ENCODE assay signal across 8 cellular contexts in the genomic region with DNA sequence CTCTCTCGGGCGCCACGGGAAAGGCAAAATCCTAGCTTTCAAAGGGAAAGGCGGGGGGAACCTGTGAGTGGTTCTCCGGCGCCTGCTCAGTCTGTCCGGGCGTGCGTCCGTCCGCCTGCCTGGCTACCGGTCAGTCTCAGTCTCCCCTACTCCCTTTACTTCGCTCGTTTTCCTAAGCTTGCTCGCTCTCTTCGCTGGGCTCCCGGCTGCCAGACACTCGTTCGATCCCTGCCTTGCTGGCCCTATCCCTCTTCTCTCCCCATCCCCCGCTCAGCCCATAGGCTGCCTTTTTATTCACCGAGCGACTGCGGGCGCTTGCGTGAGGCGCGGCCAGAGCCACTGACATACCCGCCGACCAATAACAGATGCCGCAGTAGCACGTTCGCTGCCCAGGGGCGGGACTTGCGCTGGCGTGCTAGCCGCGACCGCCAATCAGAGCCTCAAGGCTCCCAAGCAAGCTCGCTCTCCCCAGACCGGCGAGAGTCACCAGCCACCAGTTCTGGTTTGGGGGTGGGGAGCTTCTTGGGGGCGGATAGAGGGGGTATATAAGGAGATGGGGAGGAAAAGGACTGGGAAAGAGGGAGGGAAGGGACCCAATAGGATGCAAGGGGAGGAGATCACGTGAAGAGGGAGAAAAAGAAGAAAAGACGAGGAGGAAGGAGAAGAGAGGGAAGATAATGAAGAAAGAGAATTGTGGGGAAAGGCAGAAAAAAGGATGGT. TPM values are rescaled to one million over a fixed set of nuclear protein-coding genes. Genes with fewer than 3 reads are reported as not detected.
DNase-seq lines count a peak whose midpoint lies in the region; ATAC-seq and TF ChIP-seq lines count a peak whose summit lies in the region.

No MANE protein-coding gene starts in this region.

- no peak for TF ChIP-seq CTCF in glutamatergic neuron (IDR thresholded peaks at IDR 0.05; ENCODE audit: partially characterized antibody, unreplicated experiment)
- no peak for TF ChIP-seq CTCF in omental fat pad (IDR thresholded peaks at IDR 0.05)
- no peak for TF ChIP-seq CTCF in testis (IDR thresholded peaks at IDR 0.05)

- no peaks in the 10 kb centered on the region for H3K9me3 ChIP-seq in testis

- no peaks in the 10 kb centered on the region for H3K4me1 ChIP-seq in testis

- H3K36me3 Mint-ChIP-seq in activated naive CD8-positive, alpha-beta T cell treated with anti-CD3 and anti-CD28 coated beads for 36 hours = peaks cover 2% of the 10 kb centered on the region
- no peaks in the 10 kb centered on the region for H3K36me3 Mint-ChIP-seq in glutamatergic neuron (ENCODE audit: unreplicated experiment)

- no peaks in the 10 kb centered on the region for H3K27me3 ChIP-seq in testis

- no peaks in the 10 kb centered on the region for H3K36me3 ChIP-seq in testis (ENCODE audit: low read depth, missing control alignments)

- peak overlapping the region; percentile 98 for H3K4me3 Mint-ChIP-seq in activated naive CD8-positive, alpha-beta T cell treated with anti-CD3 and anti-CD28 coated beads for 36 hours
- peak overlapping the region; percentile 93 for H3K4me3 Mint-ChIP-seq in glutamatergic neuron (ENCODE audit: unreplicated experiment)

- H3K27me3 Mint-ChIP-seq in activated naive CD8-positive, alpha-beta T cell treated with anti-CD3 and anti-CD28 coated beads for 36 hours = no peaks in the 10 kb centered on the region
- no peaks in the 10 kb centered on the region for H3K27me3 Mint-ChIP-seq in glutamatergic neuron (ENCODE audit: unreplicated experiment)

- intact Hi-C loops in testis (cut with DNase I; ENCODE audit: low total_unique reads) = no loop called here

- peak; percentile 97 for ATAC-seq in HG02588 (IDR thresholded peaks at IDR 0.05; ENCODE audit: unreplicated experiment)
- peak; percentile 94 for ATAC-seq in omental fat pad (ENCODE audit: low FRiP score)

- 0 to 3% methylated on average over 3 to 27 of the region's 44 CpGs for WGBS in testis, 2 donors

- H3K4me3 ChIP-seq in GM08714 (ENCODE audit: low read length) (peak overlapping the region; percentile 95; the same call in 1 of the 2 replicates), testis (peak overlapping the region; percentile 57 to 72)

- TF ChIP-seq POLR2A in testis (IDR thresholded peaks at IDR 0.05) = peak; percentile 25

- no peaks in the 10 kb centered on the region for H3K9me3 Mint-ChIP-seq in activated naive CD8-positive, alpha-beta T cell treated with anti-CD3 and anti-CD28 coated beads for 36 hours
- H3K9me3 Mint-ChIP-seq in glutamatergic neuron (ENCODE audit: unreplicated experiment) = peaks cover 23% of the 10 kb centered on the region

- peak overlapping the region; percentile 88 to 89 for H3K27ac ChIP-seq in testis

- peak overlapping the region; percentile 98 for H3K27ac Mint-ChIP-seq in activated naive CD8-positive, alpha-beta T cell treated with anti-CD3 and anti-CD28 coated beads for 36 hours
- H3K27ac Mint-ChIP-seq in glutamatergic neuron (ENCODE audit: unreplicated experiment) = peak overlapping the region; percentile 96

- DNase-seq in NCI-H1092 treated with DMSO at 0.1 percent for 48 hours (lab: John Stamatoyannopoulos, UW) = peak; percentile 94
- DNase-seq in SKM-1 (lab: John Stamatoyannopoulos, UW; ENCODE audit: unreplicated experiment) = peak; percentile 42
- peak; percentile 86 for DNase-seq in activated naive CD8-positive, alpha-beta T cell treated with anti-CD3 and anti-CD28 coated beads for 36 hours
- peak; percentile 84 for DNase-seq in glutamatergic neuron
- peak; percentile 55 for DNase-seq in omental fat pad (ENCODE audit: low spot score)
- peak; percentile 95 for DNase-seq in testis

- H3K4me1 Mint-ChIP-seq in activated naive CD8-positive, alpha-beta T cell treated with anti-CD3 and anti-CD28 coated beads for 36 hours = peaks cover 26% of the 10 kb centered on the region
- peaks cover 12% of the 10 kb centered on the region for H3K4me1 Mint-ChIP-seq in glutamatergic neuron (ENCODE audit: low read depth, unreplicated experiment)

RNA-seq across cellular contexts. Expression of a gene that starts 30.0 kb away (rescaled TPM):
- total RNA-seq in activated naive CD8-positive, alpha-beta T cell treated with anti-CD3 and anti-CD28 coated beads for 36 hours = 10 to 100 TPM; 13.3 to 14.7 TPM
- total RNA-seq in glutamatergic neuron (ENCODE audit: unreplicated experiment) = 138 TPM
- 1 to 10 TPM; 5.4 to 9.5 (median 9.0) TPM for total RNA-seq in omental fat pad
- total RNA-seq in testis = 10 to 100 TPM; 13.1 to 18.1 TPM
- polyA plus RNA-seq in testis (ENCODE audit: insufficient read depth, low read depth, low replicate concordance) = 9.6 TPM

Comparison
In these comparisons a context has a peak if more than half of its experiments do, and no peak if none do; other contexts are left out.
1. Peak in every context shown above with its lines: DNase-seq, ATAC-seq, H3K4me3 ChIP-seq and H3K27ac ChIP-seq.
2. DNase-seq: peak in every context shown above with its lines; median percentile 95 in testis; 94 in NCI-H1092 treated with DMSO at 0.1 percent for 48 hours; 86 in activated naive CD8-positive, alpha-beta T cell treated with anti-CD3 and anti-CD28 coated beads for 36 hours; 84 in glutamatergic neuron; 55 in omental fat pad; 42 in SKM-1.